ENCODE assay signal across 1 cellular context in the genomic region with DNA sequence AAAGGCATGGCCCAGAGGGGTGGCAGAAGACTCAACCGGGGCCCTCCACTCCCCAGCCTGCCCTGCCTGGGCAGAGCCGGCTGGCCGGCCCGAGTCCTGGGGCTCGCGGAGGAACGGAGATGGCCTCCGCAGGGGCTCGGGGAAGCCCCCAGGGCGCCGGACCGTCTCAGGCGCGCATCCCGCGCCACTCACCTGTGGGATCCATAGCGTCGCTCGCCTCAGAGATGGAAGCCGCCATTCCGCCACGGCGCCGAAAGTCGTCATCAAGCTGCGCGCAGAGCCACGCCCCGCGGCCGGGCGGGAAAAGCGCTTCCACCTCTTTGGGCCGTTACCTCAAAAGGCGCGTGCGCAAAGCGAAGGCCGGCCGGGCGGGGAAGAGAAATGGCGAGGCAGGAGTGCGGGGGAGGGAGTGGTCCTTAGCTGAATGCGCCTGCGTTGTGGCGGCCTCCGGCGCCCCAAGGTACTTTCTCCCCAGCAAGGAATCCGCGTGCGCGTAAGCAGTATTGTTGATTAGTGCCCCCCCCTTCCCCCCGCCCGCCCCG.
TF ChIP-seq lines count a peak whose summit lies in the region.

A gene with protein sequence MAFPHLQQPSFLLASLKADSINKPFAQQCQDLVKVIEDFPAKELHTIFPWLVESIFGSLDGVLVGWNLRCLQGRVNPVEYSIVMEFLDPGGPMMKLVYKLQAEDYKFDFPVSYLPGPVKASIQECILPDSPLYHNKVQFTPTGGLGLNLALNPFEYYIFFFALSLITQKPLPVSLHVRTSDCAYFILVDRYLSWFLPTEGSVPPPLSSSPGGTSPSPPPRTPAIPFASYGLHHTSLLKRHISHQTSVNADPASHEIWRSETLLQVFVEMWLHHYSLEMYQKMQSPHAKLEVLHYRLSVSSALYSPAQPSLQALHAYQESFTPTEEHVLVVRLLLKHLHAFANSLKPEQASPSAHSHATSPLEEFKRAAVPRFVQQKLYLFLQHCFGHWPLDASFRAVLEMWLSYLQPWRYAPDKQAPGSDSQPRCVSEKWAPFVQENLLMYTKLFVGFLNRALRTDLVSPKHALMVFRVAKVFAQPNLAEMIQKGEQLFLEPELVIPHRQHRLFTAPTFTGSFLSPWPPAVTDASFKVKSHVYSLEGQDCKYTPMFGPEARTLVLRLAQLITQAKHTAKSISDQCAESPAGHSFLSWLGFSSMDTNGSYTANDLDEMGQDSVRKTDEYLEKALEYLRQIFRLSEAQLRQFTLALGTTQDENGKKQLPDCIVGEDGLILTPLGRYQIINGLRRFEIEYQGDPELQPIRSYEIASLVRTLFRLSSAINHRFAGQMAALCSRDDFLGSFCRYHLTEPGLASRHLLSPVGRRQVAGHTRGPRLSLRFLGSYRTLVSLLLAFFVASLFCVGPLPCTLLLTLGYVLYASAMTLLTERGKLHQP (minus strand): TSS at position 265 of the 542 bp plus-strand sequence. CDS start 5,010 bp downstream, outside the sequence.

TF ChIP-seq in HepG2, 621 proteins besides CTCF, POLR2A, EP300 and RAD21 (continued from another document and continues in another):
- TF ChIP-seq, protein P1, sequence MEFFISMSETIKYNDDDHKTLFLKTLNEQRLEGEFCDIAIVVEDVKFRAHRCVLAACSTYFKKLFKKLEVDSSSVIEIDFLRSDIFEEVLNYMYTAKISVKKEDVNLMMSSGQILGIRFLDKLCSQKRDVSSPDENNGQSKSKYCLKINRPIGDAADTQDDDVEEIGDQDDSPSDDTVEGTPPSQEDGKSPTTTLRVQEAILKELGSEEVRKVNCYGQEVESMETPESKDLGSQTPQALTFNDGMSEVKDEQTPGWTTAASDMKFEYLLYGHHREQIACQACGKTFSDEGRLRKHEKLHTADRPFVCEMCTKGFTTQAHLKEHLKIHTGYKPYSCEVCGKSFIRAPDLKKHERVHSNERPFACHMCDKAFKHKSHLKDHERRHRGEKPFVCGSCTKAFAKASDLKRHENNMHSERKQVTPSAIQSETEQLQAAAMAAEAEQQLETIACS (CRISPR knock-in tag; IDR thresholded peaks at IDR 0.05), result peak; percentile 17; the same call in 1 of the 2 replicates
- TF ChIP-seq SIX1 (CRISPR knock-in tag; IDR thresholded peaks at IDR 0.05; ENCODE audit: borderline replicate concordance), result no peak
- TF ChIP-seq, protein P2, sequence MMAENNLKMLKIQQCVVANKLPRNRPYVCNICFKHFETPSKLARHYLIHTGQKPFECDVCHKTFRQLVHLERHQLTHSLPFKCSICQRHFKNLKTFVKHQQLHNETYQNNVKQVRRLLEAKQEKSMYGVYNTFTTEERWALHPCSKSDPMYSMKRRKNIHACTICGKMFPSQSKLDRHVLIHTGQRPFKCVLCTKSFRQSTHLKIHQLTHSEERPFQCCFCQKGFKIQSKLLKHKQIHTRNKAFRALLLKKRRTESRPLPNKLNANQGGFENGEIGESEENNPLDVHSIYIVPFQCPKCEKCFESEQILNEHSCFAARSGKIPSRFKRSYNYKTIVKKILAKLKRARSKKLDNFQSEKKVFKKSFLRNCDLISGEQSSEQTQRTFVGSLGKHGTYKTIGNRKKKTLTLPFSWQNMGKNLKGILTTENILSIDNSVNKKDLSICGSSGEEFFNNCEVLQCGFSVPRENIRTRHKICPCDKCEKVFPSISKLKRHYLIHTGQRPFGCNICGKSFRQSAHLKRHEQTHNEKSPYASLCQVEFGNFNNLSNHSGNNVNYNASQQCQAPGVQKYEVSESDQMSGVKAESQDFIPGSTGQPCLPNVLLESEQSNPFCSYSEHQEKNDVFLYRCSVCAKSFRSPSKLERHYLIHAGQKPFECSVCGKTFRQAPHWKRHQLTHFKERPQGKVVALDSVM (CRISPR knock-in tag; IDR thresholded peaks at IDR 0.05), result no peak
- TF ChIP-seq CHCHD3 (CRISPR knock-in tag; IDR thresholded peaks at IDR 0.05), result no peak; the same call in 1 of the 2 replicates
- no peak for TF ChIP-seq PHB2 (IDR thresholded peaks at IDR 0.05; ENCODE audit: partially characterized antibody)
- TF ChIP-seq ZNF260 (CRISPR knock-in tag; IDR thresholded peaks at IDR 0.05; ENCODE audit: borderline replicate concordance, low read depth), result no peak
- TF ChIP-seq ZNF768 (CRISPR knock-in tag; IDR thresholded peaks at IDR 0.05), result peak; percentile 13; the same call in 1 of the 2 replicates
- TF ChIP-seq, protein P3, sequence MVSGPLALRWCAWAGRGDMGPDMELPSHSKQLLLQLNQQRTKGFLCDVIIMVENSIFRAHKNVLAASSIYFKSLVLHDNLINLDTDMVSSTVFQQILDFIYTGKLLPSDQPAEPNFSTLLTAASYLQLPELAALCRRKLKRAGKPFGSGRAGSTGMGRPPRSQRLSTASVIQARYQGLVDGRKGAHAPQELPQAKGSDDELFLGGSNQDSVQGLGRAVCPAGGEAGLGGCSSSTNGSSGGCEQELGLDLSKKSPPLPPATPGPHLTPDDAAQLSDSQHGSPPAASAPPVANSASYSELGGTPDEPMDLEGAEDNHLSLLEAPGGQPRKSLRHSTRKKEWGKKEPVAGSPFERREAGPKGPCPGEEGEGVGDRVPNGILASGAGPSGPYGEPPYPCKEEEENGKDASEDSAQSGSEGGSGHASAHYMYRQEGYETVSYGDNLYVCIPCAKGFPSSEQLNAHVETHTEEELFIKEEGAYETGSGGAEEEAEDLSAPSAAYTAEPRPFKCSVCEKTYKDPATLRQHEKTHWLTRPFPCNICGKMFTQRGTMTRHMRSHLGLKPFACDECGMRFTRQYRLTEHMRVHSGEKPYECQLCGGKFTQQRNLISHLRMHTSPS (CRISPR knock-in tag; IDR thresholded peaks at IDR 0.05; ENCODE audit: low read depth), result peak; percentile 13; the same call in 1 of the 2 replicates
- TF ChIP-seq KLF13 (CRISPR knock-in tag; IDR thresholded peaks at IDR 0.05), result no peak
- TF ChIP-seq, protein P4, sequence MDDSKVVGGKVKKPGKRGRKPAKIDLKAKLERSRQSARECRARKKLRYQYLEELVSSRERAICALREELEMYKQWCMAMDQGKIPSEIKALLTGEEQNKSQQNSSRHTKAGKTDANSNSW (CRISPR knock-in tag; IDR thresholded peaks at IDR 0.05; ENCODE audit: borderline replicate concordance), result no peak
- peak; percentile 92 for TF ChIP-seq ZNF350 (CRISPR knock-in tag; IDR thresholded peaks at IDR 0.05; ENCODE audit: borderline replicate concordance, low read depth)
- TF ChIP-seq, protein P5, sequence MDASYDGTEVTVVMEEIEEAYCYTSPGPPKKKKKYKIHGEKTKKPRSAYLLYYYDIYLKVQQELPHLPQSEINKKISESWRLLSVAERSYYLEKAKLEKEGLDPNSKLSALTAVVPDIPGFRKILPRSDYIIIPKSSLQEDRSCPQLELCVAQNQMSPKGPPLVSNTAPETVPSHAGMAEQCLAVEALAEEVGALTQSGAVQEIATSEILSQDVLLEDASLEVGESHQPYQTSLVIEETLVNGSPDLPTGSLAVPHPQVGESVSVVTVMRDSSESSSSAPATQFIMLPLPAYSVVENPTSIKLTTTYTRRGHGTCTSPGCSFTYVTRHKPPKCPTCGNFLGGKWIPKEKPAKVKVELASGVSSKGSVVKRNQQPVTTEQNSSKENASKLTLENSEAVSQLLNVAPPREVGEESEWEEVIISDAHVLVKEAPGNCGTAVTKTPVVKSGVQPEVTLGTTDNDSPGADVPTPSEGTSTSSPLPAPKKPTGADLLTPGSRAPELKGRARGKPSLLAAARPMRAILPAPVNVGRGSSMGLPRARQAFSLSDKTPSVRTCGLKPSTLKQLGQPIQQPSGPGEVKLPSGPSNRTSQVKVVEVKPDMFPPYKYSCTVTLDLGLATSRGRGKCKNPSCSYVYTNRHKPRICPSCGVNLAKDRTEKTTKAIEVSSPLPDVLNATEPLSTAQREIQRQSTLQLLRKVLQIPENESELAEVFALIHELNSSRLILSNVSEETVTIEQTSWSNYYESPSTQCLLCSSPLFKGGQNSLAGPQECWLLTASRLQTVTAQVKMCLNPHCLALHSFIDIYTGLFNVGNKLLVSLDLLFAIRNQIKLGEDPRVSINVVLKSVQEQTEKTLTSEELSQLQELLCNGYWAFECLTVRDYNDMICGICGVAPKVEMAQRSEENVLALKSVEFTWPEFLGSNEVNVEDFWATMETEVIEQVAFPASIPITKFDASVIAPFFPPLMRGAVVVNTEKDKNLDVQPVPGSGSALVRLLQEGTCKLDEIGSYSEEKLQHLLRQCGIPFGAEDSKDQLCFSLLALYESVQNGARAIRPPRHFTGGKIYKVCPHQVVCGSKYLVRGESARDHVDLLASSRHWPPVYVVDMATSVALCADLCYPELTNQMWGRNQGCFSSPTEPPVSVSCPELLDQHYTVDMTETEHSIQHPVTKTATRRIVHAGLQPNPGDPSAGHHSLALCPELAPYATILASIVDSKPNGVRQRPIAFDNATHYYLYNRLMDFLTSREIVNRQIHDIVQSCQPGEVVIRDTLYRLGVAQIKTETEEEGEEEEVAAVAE (CRISPR knock-in tag; IDR thresholded peaks at IDR 0.05; ENCODE audit: borderline replicate concordance), result no peak
- TF ChIP-seq, protein P6, sequence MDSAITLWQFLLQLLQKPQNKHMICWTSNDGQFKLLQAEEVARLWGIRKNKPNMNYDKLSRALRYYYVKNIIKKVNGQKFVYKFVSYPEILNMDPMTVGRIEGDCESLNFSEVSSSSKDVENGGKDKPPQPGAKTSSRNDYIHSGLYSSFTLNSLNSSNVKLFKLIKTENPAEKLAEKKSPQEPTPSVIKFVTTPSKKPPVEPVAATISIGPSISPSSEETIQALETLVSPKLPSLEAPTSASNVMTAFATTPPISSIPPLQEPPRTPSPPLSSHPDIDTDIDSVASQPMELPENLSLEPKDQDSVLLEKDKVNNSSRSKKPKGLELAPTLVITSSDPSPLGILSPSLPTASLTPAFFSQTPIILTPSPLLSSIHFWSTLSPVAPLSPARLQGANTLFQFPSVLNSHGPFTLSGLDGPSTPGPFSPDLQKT (CRISPR knock-in tag; IDR thresholded peaks at IDR 0.05; ENCODE audit: borderline replicate concordance), result no peak
- TF ChIP-seq ZNF616 (CRISPR knock-in tag; IDR thresholded peaks at IDR 0.05; ENCODE audit: low read depth), result no peak
- TF ChIP-seq, protein P7, sequence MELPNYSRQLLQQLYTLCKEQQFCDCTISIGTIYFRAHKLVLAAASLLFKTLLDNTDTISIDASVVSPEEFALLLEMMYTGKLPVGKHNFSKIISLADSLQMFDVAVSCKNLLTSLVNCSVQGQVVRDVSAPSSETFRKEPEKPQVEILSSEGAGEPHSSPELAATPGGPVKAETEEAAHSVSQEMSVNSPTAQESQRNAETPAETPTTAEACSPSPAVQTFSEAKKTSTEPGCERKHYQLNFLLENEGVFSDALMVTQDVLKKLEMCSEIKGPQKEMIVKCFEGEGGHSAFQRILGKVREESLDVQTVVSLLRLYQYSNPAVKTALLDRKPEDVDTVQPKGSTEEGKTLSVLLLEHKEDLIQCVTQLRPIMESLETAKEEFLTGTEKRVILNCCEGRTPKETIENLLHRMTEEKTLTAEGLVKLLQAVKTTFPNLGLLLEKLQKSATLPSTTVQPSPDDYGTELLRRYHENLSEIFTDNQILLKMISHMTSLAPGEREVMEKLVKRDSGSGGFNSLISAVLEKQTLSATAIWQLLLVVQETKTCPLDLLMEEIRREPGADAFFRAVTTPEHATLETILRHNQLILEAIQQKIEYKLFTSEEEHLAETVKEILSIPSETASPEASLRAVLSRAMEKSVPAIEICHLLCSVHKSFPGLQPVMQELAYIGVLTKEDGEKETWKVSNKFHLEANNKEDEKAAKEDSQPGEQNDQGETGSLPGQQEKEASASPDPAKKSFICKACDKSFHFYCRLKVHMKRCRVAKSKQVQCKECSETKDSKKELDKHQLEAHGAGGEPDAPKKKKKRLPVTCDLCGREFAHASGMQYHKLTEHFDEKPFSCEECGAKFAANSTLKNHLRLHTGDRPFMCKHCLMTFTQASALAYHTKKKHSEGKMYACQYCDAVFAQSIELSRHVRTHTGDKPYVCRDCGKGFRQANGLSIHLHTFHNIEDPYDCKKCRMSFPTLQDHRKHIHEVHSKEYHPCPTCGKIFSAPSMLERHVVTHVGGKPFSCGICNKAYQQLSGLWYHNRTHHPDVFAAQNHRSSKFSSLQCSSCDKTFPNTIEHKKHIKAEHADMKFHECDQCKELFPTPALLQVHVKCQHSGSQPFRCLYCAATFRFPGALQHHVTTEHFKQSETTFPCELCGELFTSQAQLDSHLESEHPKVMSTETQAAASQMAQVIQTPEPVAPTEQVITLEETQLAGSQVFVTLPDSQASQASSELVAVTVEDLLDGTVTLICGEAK (IDR thresholded peaks at IDR 0.05), result no peak
- TF ChIP-seq, protein P7 (CRISPR knock-in tag; IDR thresholded peaks at IDR 0.05), result peak; percentile 83
- TF ChIP-seq MEF2D (CRISPR knock-in tag; IDR thresholded peaks at IDR 0.05), result no peak; the same call in 1 of the 2 replicates
- TF ChIP-seq FOSL2 (CRISPR knock-in tag; IDR thresholded peaks at IDR 0.05), result peak; percentile 40; the same call in 1 of the 2 replicates
- TF ChIP-seq KLF12 (CRISPR knock-in tag; IDR thresholded peaks at IDR 0.05; ENCODE audit: borderline replicate concordance), result peak; percentile 99
- TF ChIP-seq, protein P8, sequence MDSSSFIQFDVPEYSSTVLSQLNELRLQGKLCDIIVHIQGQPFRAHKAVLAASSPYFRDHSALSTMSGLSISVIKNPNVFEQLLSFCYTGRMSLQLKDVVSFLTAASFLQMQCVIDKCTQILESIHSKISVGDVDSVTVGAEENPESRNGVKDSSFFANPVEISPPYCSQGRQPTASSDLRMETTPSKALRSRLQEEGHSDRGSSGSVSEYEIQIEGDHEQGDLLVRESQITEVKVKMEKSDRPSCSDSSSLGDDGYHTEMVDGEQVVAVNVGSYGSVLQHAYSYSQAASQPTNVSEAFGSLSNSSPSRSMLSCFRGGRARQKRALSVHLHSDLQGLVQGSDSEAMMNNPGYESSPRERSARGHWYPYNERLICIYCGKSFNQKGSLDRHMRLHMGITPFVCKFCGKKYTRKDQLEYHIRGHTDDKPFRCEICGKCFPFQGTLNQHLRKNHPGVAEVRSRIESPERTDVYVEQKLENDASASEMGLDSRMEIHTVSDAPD (CRISPR knock-in tag; IDR thresholded peaks at IDR 0.05), result no peak
- TF ChIP-seq KDM6A (CRISPR knock-in tag; IDR thresholded peaks at IDR 0.05; ENCODE audit: low read depth), result no peak
- TF ChIP-seq NFKB2 (CRISPR knock-in tag; IDR thresholded peaks at IDR 0.05; ENCODE audit: borderline replicate concordance), result no peak
